ENCODE assay signal across 22 cellular contexts in the genomic region with DNA sequence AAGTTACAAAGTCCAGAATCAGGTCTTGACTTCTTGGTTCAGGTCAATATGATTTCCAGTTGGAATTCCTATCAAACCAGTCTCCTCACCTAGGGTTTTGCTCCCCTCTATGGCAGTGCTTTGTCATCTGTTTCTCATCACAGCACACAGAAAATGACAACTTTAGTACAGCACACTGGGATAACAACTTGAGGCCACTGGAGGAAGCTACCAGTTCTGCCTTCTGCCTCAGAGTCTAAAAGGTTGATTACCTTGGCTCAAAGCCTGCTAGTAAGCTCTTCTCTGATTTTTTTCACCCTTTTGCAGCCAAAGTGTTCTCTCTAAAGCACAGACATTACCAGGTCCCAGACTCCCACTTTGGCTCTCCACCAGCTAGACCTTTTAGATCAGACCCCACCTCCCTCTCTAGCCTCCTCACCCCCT. TPM values are rescaled to one million over a fixed set of nuclear protein-coding genes. Genes with fewer than 3 reads are reported as not detected.
DNase-seq lines count a peak whose midpoint lies in the region; ATAC-seq and TF ChIP-seq lines count a peak whose summit lies in the region.
"Had no signal": no experiment of that assay in that cellular context is flagged by ENCODE, and none has a peak within 500 bp of the region (broad histone marks: within the 10 kb centered on the region; RNA-seq: fewer than 3 reads in every experiment).

No MANE protein-coding gene starts in this region.

- H3K4me1 ChIP-seq in SK-N-SH (ENCODE audit: control insufficient read depth in 1 of 2, insufficient read depth in 2 of 2, low read depth in 1 of 2, low read length in 1 of 2) (peaks cover 22 to 23% of the 10 kb centered on the region in 2 experiments), osteoblast (ENCODE audit: insufficient read depth, low read length) (peaks cover 60% of the 10 kb centered on the region)
- H3K4me1 ChIP-seq: body of pancreas had no signal

- H3K9me2 ChIP-seq in SK-N-SH = no peaks in the 10 kb centered on the region

- no peak for TF ChIP-seq CTCF in SK-N-SH (IDR thresholded peaks at IDR 0.05)
- TF ChIP-seq CTCF in osteoblast (IDR thresholded peaks at IDR 0.05; ENCODE audit: extremely low read depth, low read depth, low read length) = no peak

- H2AFZ ChIP-seq in SK-N-SH (ENCODE audit: low read depth) (no peak overlapping the region), osteoblast (ENCODE audit: low read length) (no peak overlapping the region)

- peak overlapping the region; percentile 50; the same call in 1 of the 2 replicates for H3K9ac ChIP-seq in SK-N-SH

- H3K27ac ChIP-seq in SK-N-SH (ENCODE audit: low read depth in 2 of 2, low read length in 1 of 2) (peak overlapping the region; percentile 80 to 98), osteoblast (ENCODE audit: low read depth, low read length) (peak overlapping the region; percentile 76)
- H3K27ac ChIP-seq: body of pancreas, SK-N-MC, thoracic aorta had no signal

- H3K9me3 ChIP-seq in SK-N-SH (no peaks in the 10 kb centered on the region), osteoblast (ENCODE audit: low read depth, low read length) (no peaks in the 10 kb centered on the region)

- H3K4me3 ChIP-seq in SK-N-SH (ENCODE audit: low read depth in 2 of 2, low read length in 1 of 2) = peak overlapping the region in 1 of 2 experiments; percentile 29; a peak in 1 of 4 replicates
- H3K4me3 ChIP-seq in osteoblast (ENCODE audit: insufficient read depth, low read length) = peak overlapping the region; percentile 15
- H3K4me3 ChIP-seq: body of pancreas, SK-N-MC, thoracic aorta had no signal

- H3K36me3 ChIP-seq in SK-N-SH (replicated peaks in 1 of 2; ENCODE audit: control insufficient read depth in 1 of 2, insufficient read depth in 2 of 2, low read length in 1 of 2) (no peaks in the 10 kb centered on the region), osteoblast (ENCODE audit: insufficient read depth, low read length) (no peaks in the 10 kb centered on the region)
- H3K36me3 ChIP-seq: thoracic aorta had no signal

- H3K4me2 ChIP-seq in SK-N-SH (peak overlapping the region; percentile 64), osteoblast (ENCODE audit: insufficient read depth, low read length) (peak overlapping the region; percentile 65)

- no peaks in the 10 kb centered on the region for H3K79me2 ChIP-seq in SK-N-SH (ENCODE audit: insufficient read depth)
- no peaks in the 10 kb centered on the region for H3K79me2 ChIP-seq in osteoblast (ENCODE audit: insufficient read depth, low read length)

- H3K27me3 ChIP-seq in SK-N-SH (ENCODE audit: insufficient read depth) = no peaks in the 10 kb centered on the region
- H3K27me3 ChIP-seq in osteoblast (ENCODE audit: insufficient read depth, low read length) = no peaks in the 10 kb centered on the region
- H3K27me3 ChIP-seq: body of pancreas had no signal

- ATAC-seq in GM21423 (IDR thresholded peaks at IDR 0.05; ENCODE audit: unreplicated experiment) (no peak), HG03354 (IDR thresholded peaks at IDR 0.05; ENCODE audit: poor library complexity, severe bottlenecking, unreplicated experiment) (no peak)
- ATAC-seq: activated naive CD4-positive, alpha-beta T cell treated with anti-CD3 and anti-CD28 coated beads, Interleukin-2, amount 50 U/mL, for 72 hours; body of pancreas; stimulated activated memory B cell treated with anti-CD40 and anti-IgM and Interleukin-4, amounts not matched to agents 10 μg/mL and 1 μg/mL and 100 μg/mL, for 72 hours had no signal

- CTCF ChIA-PET in SK-N-SH (lab: Yijun Ruan, JAX) = interaction anchor here (1.0 to 1.3 kb wide), 3 partner anchors 8 to 646 kb away, joined by 3 read pairs; no protein-coding TSS in a partner anchor

- H3F3A ChIP-seq in SK-N-SH (replicated peaks; ENCODE audit: insufficient read depth) = peaks cover 49% of the 10 kb centered on the region

- no peak for TF ChIP-seq EP300 in SK-N-SH (IDR thresholded peaks at IDR 0.05; ENCODE audit: borderline replicate concordance in 1 of 2, low read depth in 1 of 2, low read length in 1 of 2)

- DNase-seq in EH (ENCODE audit: low read depth) (peak; percentile 76), SK-N-SH (peak; percentile 27), fibroblast of gingiva (ENCODE audit: low read depth) (peak; percentile 36), osteoblast (ENCODE audit: insufficient read length, low spot score, missing footprints) (no peak), DMS 273 (lab: John Stamatoyannopoulos, UW; ENCODE audit: unreplicated experiment) (no peak)
- no peak for DNase-seq in activated naive CD4-positive, alpha-beta T cell treated with anti-CD3 and anti-CD28 coated beads, Interleukin-2, amount 50 U/mL, for 16 hours
- DNase-seq: activated CD4-positive, CD25-positive, alpha-beta regulatory T cell; activated CD8-positive, alpha-beta memory T cell treated with anti-CD3 and anti-CD28 coated beads for 24 hours; body of pancreas; dermis blood vessel endothelial cell; DMS79 treated with DMSO at 0.1 percent for 48 hours; GOT3; Karpas-422; NCI-H1417; NCI-H748 treated with DMSO at 0.1 percent for 48 hours; retina had no signal

- no peak; the same call in 1 of the 2 replicates for TF ChIP-seq RAD21 in SK-N-SH (IDR thresholded peaks at IDR 0.05; ENCODE audit: low read length)

- H4K20me1 ChIP-seq in SK-N-SH (ENCODE audit: insufficient read depth) (no peaks in the 10 kb centered on the region), osteoblast (ENCODE audit: insufficient read depth, low read length) (no peaks in the 10 kb centered on the region)

- POLR2A ChIA-PET in SK-N-SH (lab: Yijun Ruan, JAX) = no interaction called here

TF ChIP-seq in SK-N-SH, 30 proteins besides CTCF, POLR2A, EP300 and RAD21 (continues in another document):
- TF ChIP-seq POLR2AphosphoS5 (IDR thresholded peaks at IDR 0.05; ENCODE audit: low read depth, low read length) = no peak
- no peak for TF ChIP-seq SMC3 (IDR thresholded peaks at IDR 0.05; ENCODE audit: low read depth, low read length)
- TF ChIP-seq TCF12 (IDR thresholded peaks at IDR 0.05) = peak; percentile 77
- TF ChIP-seq NFIC (IDR thresholded peaks at IDR 0.05; ENCODE audit: borderline replicate concordance) = peak; percentile 75
- no peak for TF ChIP-seq NRF1 (IDR thresholded peaks at IDR 0.05; ENCODE audit: low read depth, low read length)
- no peak for TF ChIP-seq RCOR1 (IDR thresholded peaks at IDR 0.05; ENCODE audit: low read length)
- TF ChIP-seq YY1 (IDR thresholded peaks at IDR 0.05; ENCODE audit: low read depth) = no peak
- TF ChIP-seq, protein P1, sequence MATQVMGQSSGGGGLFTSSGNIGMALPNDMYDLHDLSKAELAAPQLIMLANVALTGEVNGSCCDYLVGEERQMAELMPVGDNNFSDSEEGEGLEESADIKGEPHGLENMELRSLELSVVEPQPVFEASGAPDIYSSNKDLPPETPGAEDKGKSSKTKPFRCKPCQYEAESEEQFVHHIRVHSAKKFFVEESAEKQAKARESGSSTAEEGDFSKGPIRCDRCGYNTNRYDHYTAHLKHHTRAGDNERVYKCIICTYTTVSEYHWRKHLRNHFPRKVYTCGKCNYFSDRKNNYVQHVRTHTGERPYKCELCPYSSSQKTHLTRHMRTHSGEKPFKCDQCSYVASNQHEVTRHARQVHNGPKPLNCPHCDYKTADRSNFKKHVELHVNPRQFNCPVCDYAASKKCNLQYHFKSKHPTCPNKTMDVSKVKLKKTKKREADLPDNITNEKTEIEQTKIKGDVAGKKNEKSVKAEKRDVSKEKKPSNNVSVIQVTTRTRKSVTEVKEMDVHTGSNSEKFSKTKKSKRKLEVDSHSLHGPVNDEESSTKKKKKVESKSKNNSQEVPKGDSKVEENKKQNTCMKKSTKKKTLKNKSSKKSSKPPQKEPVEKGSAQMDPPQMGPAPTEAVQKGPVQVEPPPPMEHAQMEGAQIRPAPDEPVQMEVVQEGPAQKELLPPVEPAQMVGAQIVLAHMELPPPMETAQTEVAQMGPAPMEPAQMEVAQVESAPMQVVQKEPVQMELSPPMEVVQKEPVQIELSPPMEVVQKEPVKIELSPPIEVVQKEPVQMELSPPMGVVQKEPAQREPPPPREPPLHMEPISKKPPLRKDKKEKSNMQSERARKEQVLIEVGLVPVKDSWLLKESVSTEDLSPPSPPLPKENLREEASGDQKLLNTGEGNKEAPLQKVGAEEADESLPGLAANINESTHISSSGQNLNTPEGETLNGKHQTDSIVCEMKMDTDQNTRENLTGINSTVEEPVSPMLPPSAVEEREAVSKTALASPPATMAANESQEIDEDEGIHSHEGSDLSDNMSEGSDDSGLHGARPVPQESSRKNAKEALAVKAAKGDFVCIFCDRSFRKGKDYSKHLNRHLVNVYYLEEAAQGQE (IDR thresholded peaks at IDR 0.05; ENCODE audit: low read depth, low read length) = 0 out of 2 replicates have a peak, but pooled peaks have one; percentile 16
- TF ChIP-seq CHD2 (IDR thresholded peaks at IDR 0.05; ENCODE audit: low read length, partially characterized antibody) = peak; percentile 4
- TF ChIP-seq MEF2A (IDR thresholded peaks at IDR 0.05; ENCODE audit: borderline replicate concordance, low read depth) = no peak; the same call in 1 of the 2 replicates
- no peak for TF ChIP-seq SIN3A (IDR thresholded peaks at IDR 0.05; ENCODE audit: borderline replicate concordance, low read depth, low read length)
- TF ChIP-seq RFX5 (IDR thresholded peaks at IDR 0.05; ENCODE audit: low read length) = no peak
- no peak for TF ChIP-seq FOXJ3 (CRISPR knock-in tag; IDR thresholded peaks at IDR 0.05)
- TF ChIP-seq ELF1 (IDR thresholded peaks at IDR 0.05) = no peak
- no peak for TF ChIP-seq MXI1 (IDR thresholded peaks at IDR 0.05; ENCODE audit: low read depth, low read length)
- peak; percentile 17; the same call in 1 of the 2 replicates for TF ChIP-seq RXRA (IDR thresholded peaks at IDR 0.05; ENCODE audit: borderline replicate concordance, low read depth)
- TF ChIP-seq, protein P2, sequence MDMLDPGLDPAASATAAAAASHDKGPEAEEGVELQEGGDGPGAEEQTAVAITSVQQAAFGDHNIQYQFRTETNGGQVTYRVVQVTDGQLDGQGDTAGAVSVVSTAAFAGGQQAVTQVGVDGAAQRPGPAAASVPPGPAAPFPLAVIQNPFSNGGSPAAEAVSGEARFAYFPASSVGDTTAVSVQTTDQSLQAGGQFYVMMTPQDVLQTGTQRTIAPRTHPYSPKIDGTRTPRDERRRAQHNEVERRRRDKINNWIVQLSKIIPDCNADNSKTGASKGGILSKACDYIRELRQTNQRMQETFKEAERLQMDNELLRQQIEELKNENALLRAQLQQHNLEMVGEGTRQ (IDR thresholded peaks at IDR 0.05; ENCODE audit: borderline replicate concordance, low read depth, low read length) = no peak

RNA-seq across cellular contexts. Expression of gene TRIM59, which starts 24.8 kb away (rescaled TPM):
- polyA plus RNA-seq in SK-N-SH (2012; rRNA removed) = 4.1 and 5.3 TPM in 2 replicates
- 5.1 and 6.1 TPM in 2 replicates for polyA plus RNA-seq in SK-N-SH (2012; cell fraction: cytosol; rRNA removed)
- 4.1 and 6.0 TPM in 2 replicates for polyA plus RNA-seq in SK-N-SH (2012; cell fraction: nucleus; rRNA removed)
- total RNA-seq in osteoblast = 21.5 and 22.1 TPM in 2 replicates

Comparison
In these comparisons a context has a peak if more than half of its experiments do, and no peak if none do; other contexts are left out.
1. DNase-seq: peak in EH (single experiment), SK-N-SH (single experiment) and fibroblast of gingiva (single experiment); none in osteoblast (single experiment), activated naive CD4-positive, alpha-beta T cell treated with anti-CD3 and anti-CD28 coated beads, Interleukin-2, amount 50 U/mL, for 16 hours (single experiment) and DMS 273 (single experiment).